ENCODE assay signal across 16 cellular contexts in the genomic region with DNA sequence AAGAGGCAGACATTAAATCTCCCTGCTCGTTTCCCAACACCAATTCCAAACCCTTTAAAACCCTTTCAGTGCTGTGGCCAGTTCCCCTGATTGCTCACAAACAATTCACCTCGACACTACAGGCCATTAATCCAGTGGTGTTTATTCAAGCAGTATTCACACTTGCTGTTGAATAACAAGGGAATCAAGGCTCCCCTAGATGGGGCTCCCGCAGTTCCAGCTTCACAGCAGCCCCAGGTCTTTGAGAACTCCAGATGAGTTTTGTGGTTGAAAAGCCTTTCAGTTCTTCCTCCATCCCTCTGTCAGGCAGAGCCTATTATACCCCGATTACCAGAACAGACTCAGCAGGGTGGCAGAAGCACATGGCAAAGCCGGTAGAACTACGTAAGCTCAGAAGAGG. TPM values are rescaled to one million over a fixed set of nuclear protein-coding genes. Genes with fewer than 3 reads are reported as not detected.
DNase-seq lines count a peak whose midpoint lies in the region; ATAC-seq and TF ChIP-seq lines count a peak whose summit lies in the region.
"Had no signal": no experiment of that assay in that cellular context is flagged by ENCODE, and none has a peak within 500 bp of the region (broad histone marks: within the 10 kb centered on the region; RNA-seq: fewer than 3 reads in every experiment).

No MANE protein-coding gene starts in this region.

- H3K4me1 Mint-ChIP-seq in osteocyte (ENCODE audit: unreplicated experiment) (peaks cover 95% of the 10 kb centered on the region), T-cell (peaks cover 1 to 10% (median 7%) of the 10 kb centered on the region in 3 donors)
- H3K4me1 Mint-ChIP-seq: central memory CD8-positive, alpha-beta T cell had no signal

- H3K27me3 ChIP-seq in ACC112 (ENCODE audit: insufficient read depth, low read length) (no peaks in the 10 kb centered on the region), fibroblast of lung (ENCODE audit: control insufficient read depth, insufficient read depth, low read length) (no peaks in the 10 kb centered on the region)

- ATAC-seq in T-cell (replicated peaks in 1 of 4), result no peak
- ATAC-seq: stimulated activated memory B cell treated with anti-CD40 and anti-IgM and Interleukin-4, amounts not matched to agents 10 μg/mL and 1 μg/mL and 100 μg/mL, for 72 hours had no signal

- H3K9me3 Mint-ChIP-seq in osteocyte (ENCODE audit: unreplicated experiment), result no peaks in the 10 kb centered on the region
- no peaks in the 10 kb centered on the region for H3K9me3 Mint-ChIP-seq in T-cell
- H3K9me3 Mint-ChIP-seq: central memory CD8-positive, alpha-beta T cell; stimulated activated memory B cell treated with anti-CD40 and anti-IgM and Interleukin-4, amounts not matched to agents 10 μg/mL and 1 μg/mL and 100 μg/mL, for 72 hours had no signal

- DNase-seq in RWPE1 (ENCODE audit: low spot score) (no peak), fibroblast of lung (ENCODE audit: low read depth in 2 of 2) (peak in 1 of 2 donors; percentile 53), osteocyte (ENCODE audit: extremely low spot score, unreplicated experiment) (no peak), DMS153 treated with DMSO at 0.1 percent for 48 hours (lab: John Stamatoyannopoulos, UW; ENCODE audit: unreplicated experiment) (no peak), T-cell (no peak), GM13977 (ENCODE audit: low spot score) (no peak)
- no peak for DNase-seq in stimulated activated CD4-positive, alpha-beta T cell treated with anti-CD3 and anti-CD28 coated beads, Interleukin-4, amount 100 ng/mL, for 1 hour
- DNase-seq: activated T-cell treated with anti-CD3 and anti-CD28 coated beads for 4 hours, GF-D8, KBM-7, NCI-H2171 treated with DMSO at 0.1 percent for 48 hours, SHP77, WERI-Rb-1 had no signal

- H2AFZ ChIP-seq in ACC112 (ENCODE audit: low read length, unreplicated experiment), result no peak overlapping the region
- H2AFZ ChIP-seq in fibroblast of lung (ENCODE audit: low read length), result no peak overlapping the region

- POLR2A ChIA-PET in RWPE1 (lab: Yijun Ruan, JAX; ENCODE audit: low non-redundant PET) (no interaction called here), T-cell (lab: Charles Lee) (no interaction called here)

- peak overlapping the region; percentile 95 for H3K27ac Mint-ChIP-seq in osteocyte (ENCODE audit: unreplicated experiment)
- no peak overlapping the region for H3K27ac Mint-ChIP-seq in T-cell
- H3K27ac Mint-ChIP-seq: stimulated activated memory B cell treated with anti-CD40 and anti-IgM and Interleukin-4, amounts not matched to agents 10 μg/mL and 1 μg/mL and 100 μg/mL, for 72 hours had no signal

- no peak overlapping the region for H3K9ac ChIP-seq in fibroblast of lung (ENCODE audit: insufficient read depth, low read length)

- H3K27ac ChIP-seq in ACC112 (ENCODE audit: low read depth, low read length), result peak overlapping the region; percentile 43
- peak overlapping the region; percentile 92 for H3K27ac ChIP-seq in RWPE1
- H3K27ac ChIP-seq in fibroblast of lung (ENCODE audit: insufficient read depth, low read length), result peak overlapping the region; percentile 1
- H3K27ac ChIP-seq: WERI-Rb-1 had no signal

- H3K4me3 Mint-ChIP-seq in osteocyte (ENCODE audit: unreplicated experiment) (peak overlapping the region; percentile 10), T-cell (no peak overlapping the region)
- H3K4me3 Mint-ChIP-seq: central memory CD8-positive, alpha-beta T cell; stimulated activated memory B cell treated with anti-CD40 and anti-IgM and Interleukin-4, amounts not matched to agents 10 μg/mL and 1 μg/mL and 100 μg/mL, for 72 hours had no signal

- H3K36me3 Mint-ChIP-seq in osteocyte (ENCODE audit: unreplicated experiment) (peaks cover 45% of the 10 kb centered on the region), T-cell (peaks cover 3% of the 10 kb centered on the region)

- no peak overlapping the region for H3K4me2 ChIP-seq in fibroblast of lung (ENCODE audit: extremely low read depth, insufficient read depth, low read length)

- H3K9me3 ChIP-seq in fibroblast of lung (ENCODE audit: control insufficient read depth, insufficient read depth, low read depth, low read length), result no peaks in the 10 kb centered on the region

- in situ Hi-C loops in GM13977 (cut with MboI; ENCODE audit: low pct_unique_long_range_greater_than_20kb, low sequenced_read_pairs, unreplicated experiment), result no loop called here

- H3K36me3 ChIP-seq in ACC112 (ENCODE audit: insufficient read depth, low read length), result peaks cover 31% of the 10 kb centered on the region
- H3K36me3 ChIP-seq in fibroblast of lung (ENCODE audit: control insufficient read depth, insufficient read depth, low read length), result peaks cover 23% of the 10 kb centered on the region

- TF ChIP-seq CTCF in RWPE1 (conservative IDR thresholded peaks at IDR 0.05; ENCODE audit: low read depth), result no peak
- no peak for TF ChIP-seq CTCF in fibroblast of lung (conservative IDR thresholded peaks at IDR 0.05 in 1 of 2, IDR thresholded peaks at IDR 0.05 in 1 of 2; ENCODE audit: low read depth in 1 of 2, low read length in 2 of 2)
- TF ChIP-seq CTCF in osteocyte (IDR thresholded peaks at IDR 0.05), result no peak
- no peak for TF ChIP-seq CTCF in GM13977 (IDR thresholded peaks at IDR 0.05; ENCODE audit: extremely low read depth, insufficient read depth, missing control alignments)

- no peak overlapping the region for H3K4me3 ChIP-seq in ACC112 (ENCODE audit: low read depth, low read length)
- H3K4me3 ChIP-seq in fibroblast of lung (replicated peaks in 1 of 4; ENCODE audit: control extremely low read depth in 1 of 4, insufficient read depth in 1 of 4, low read depth in 3 of 4, low read length in 4 of 4), result no peak overlapping the region

- H3K79me2 ChIP-seq in ACC112 (ENCODE audit: control insufficient read depth, insufficient read depth, low read length, unreplicated experiment) (no peaks in the 10 kb centered on the region), fibroblast of lung (ENCODE audit: control insufficient read depth, insufficient read depth, low read length) (no peaks in the 10 kb centered on the region)

- H3K27me3 Mint-ChIP-seq in osteocyte (ENCODE audit: unreplicated experiment) (no peaks in the 10 kb centered on the region), T-cell (no peaks in the 10 kb centered on the region)
- H3K27me3 Mint-ChIP-seq: central memory CD8-positive, alpha-beta T cell; stimulated activated memory B cell treated with anti-CD40 and anti-IgM and Interleukin-4, amounts not matched to agents 10 μg/mL and 1 μg/mL and 100 μg/mL, for 72 hours had no signal

- H3K4me1 ChIP-seq in ACC112 (ENCODE audit: control insufficient read depth, insufficient read depth, low read length, unreplicated experiment) (peaks cover 35% of the 10 kb centered on the region), fibroblast of lung (ENCODE audit: control insufficient read depth, extremely low read depth, insufficient read depth, low read length) (peaks cover 27% of the 10 kb centered on the region)

- no peaks in the 10 kb centered on the region for H4K20me1 ChIP-seq in fibroblast of lung (ENCODE audit: control insufficient read depth, extremely low read depth, insufficient read depth, low read length)

- CTCF ChIA-PET in RWPE1 (lab: Yijun Ruan, JAX) (interaction anchor here (0.6 to 0.9 kb wide), 2 partner anchors 85 to 163 kb away, joined by 3 read pairs; no protein-coding TSS in a partner anchor), T-cell (lab: Charles Lee) (interaction anchor here in 1 of 2 donors (0.6 kb wide), 1 partner anchor 185 kb away, joined by 3 read pairs; no protein-coding TSS in a partner anchor)

RNA-seq across cellular contexts. Expression of a gene that starts 36.2 kb away (rescaled TPM):
- 34.2 and 57.3 TPM in 2 replicates for total RNA-seq in fibroblast of lung
- 5.8 and 16.3 TPM in 2 replicates for polyA plus RNA-seq in fibroblast of lung
- 6.2 and 17.1 TPM in 2 replicates for polyA plus RNA-seq in fibroblast of lung (2012)
- 28.6 and 44.2 TPM in 2 replicates for polyA minus RNA-seq in fibroblast of lung (ENCODE audit: low replicate concordance)
- total RNA-seq in osteocyte, result 246 and 254 TPM in 2 replicates
- total RNA-seq in T-cell, result 1 to 10 TPM in 1 of 5 donors, under 1 TPM in 4; 0.12 to 1.1 (median 0.56) TPM

Comparison
In these comparisons a context has a peak if more than half of its experiments do, and no peak if none do; other contexts are left out.
1. H3K27ac ChIP-seq: peak in every context shown above with its lines; median percentile 92 in RWPE1; 43 in ACC112; 1 in fibroblast of lung.
2. RNA of a gene that starts 36.2 kb away (total RNA-seq): 246 to 254 TPM in osteocyte and 34.2 to 57.3 TPM in fibroblast of lung; 0.12 to 1.1 TPM in T-cell; every median in the first group is over 10 times any median in the second.